15 cellular contexts compared by ENCODE assay signal in the genomic region with DNA sequence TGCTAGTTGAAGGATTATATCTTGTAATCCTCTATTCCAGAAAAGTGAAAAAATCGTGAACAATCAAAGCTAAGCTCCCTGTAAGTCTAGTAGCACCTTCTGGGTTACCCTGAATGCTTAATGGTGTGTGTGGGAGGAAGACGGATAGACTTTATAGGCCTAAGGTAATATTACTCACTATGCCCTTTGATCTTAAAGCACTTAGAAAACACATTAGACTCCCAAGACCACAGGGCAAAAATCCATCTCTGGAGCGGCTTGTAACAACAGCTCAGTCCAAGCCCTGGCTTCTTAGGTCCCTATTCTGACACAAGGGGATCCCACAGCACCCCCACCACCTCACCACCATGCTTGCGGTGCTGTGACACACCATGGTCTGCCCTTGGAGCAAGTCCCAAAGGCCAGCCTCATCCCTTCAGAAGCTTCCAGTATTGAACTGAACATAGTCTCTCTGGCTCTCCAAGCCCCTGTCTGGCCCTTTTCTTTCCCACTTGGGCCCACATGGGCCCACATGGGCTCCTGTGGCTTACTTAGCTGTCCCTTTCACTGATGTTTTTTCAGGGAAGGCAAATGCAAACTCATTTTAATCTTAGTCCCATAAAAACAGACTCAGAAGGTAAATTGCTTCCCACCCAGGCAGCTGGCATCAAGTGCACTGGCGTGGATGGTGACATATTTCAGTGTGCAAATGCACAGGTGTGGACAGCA. TPM values are rescaled to one million over a fixed set of nuclear protein-coding genes. Genes with fewer than 3 reads are reported as not detected.
DNase-seq lines count a peak whose midpoint lies in the region; ATAC-seq and TF ChIP-seq lines count a peak whose summit lies in the region.
"Had no signal": no experiment of that assay in that cellular context is flagged by ENCODE, and none has a peak within 500 bp of the region (broad histone marks: within the 10 kb centered on the region; RNA-seq: fewer than 3 reads in every experiment).

No MANE protein-coding gene starts in this region.

- POLR2A ChIA-PET in Panc1 (lab: Charles Lee), result interaction anchor here (0.6 to 0.7 kb wide), 2 partner anchors 13 to 64 kb away, joined by 4 to 5 read pairs; partner anchors contain the start of gene TAF8

- no peaks in the 10 kb centered on the region for H3K9me3 ChIP-seq in Panc1 (ENCODE audit: control insufficient read depth, insufficient read depth, low read depth, low read length)

- intact Hi-C loops in Panc1 (cut with micrococcal nuclease; ENCODE audit: unreplicated experiment), result no loop called here

- no peaks in the 10 kb centered on the region for H3K27me3 ChIP-seq in Panc1 (ENCODE audit: control insufficient read depth, insufficient read depth, low read length)
- H3K27me3 ChIP-seq: BLaER1 treated with 17β-estradiol and CSF1 and Interleukin-3, amounts not matched to agents 10 nM and 100 nM had no signal

- no peaks in the 10 kb centered on the region for H3K36me3 ChIP-seq in Panc1 (ENCODE audit: control insufficient read depth, insufficient read depth, low read length)
- H3K36me3 ChIP-seq: BLaER1 treated with 17β-estradiol and CSF1 and Interleukin-3, amounts not matched to agents 10 nM and 100 nM had no signal

- CTCF ChIA-PET in Panc1 (lab: Charles Lee), result no interaction called here

- BruUV-seq in Panc1 (replicated peaks; lab: Mats Ljungman, UMichigan), result no TSS peak

- DNase-seq in HFF-Myc (ENCODE audit: extremely low read depth, low read depth) (peak; percentile 38), Panc1 (ENCODE audit: low read depth, low spot score) (no peak), renal cortical epithelial cell (ENCODE audit: low read depth) (peak; percentile 99), dedifferentiated amniotic fluid mesenchymal stem cell (ENCODE audit: extremely low spot score) (no peak), KG1 (lab: John Stamatoyannopoulos, UW) (no peak), left lobe of liver (ENCODE audit: low spot score) (no peak)
- DNase-seq: aorta; kidney; naive thymus-derived CD4-positive, alpha-beta T cell; retina; RPMI8226; stimulated activated naive CD4-positive, alpha-beta T cell had no signal

- ATAC-seq in Panc1 (peak; percentile 39), esophagus mucosa (peak; percentile 64), left lobe of liver (no peak)
- ATAC-seq: naive thymus-derived CD4-positive, alpha-beta T cell had no signal

- TF ChIP-seq CTCF in HFF-Myc (IDR thresholded peaks at IDR 0.05; ENCODE audit: low read depth, low read length, missing control alignments) (no peak), Panc1 (IDR thresholded peaks at IDR 0.05) (no peak)

- peak overlapping the region; percentile 49 for H3K27ac ChIP-seq in Panc1 (ENCODE audit: low read length)
- H3K27ac ChIP-seq: BLaER1 treated with 17β-estradiol and CSF1 and Interleukin-3, amounts not matched to agents 10 nM and 100 nM had no signal

- H3K4me1 ChIP-seq in Panc1 (ENCODE audit: control insufficient read depth, insufficient read depth, low read length), result peaks cover 32% of the 10 kb centered on the region
- H3K4me1 ChIP-seq: BLaER1 treated with 17β-estradiol and CSF1 and Interleukin-3, amounts not matched to agents 10 nM and 100 nM had no signal

- in situ Hi-C loops in Panc1 (cut with HindIII; ENCODE audit: low pct_unique_long_range_greater_than_20kb, low sequenced_read_pairs), result no loop called here

- H3K4me3 ChIP-seq in HFF-Myc (replicated peaks; ENCODE audit: low read depth, low read length) (no peak overlapping the region), Panc1 (ENCODE audit: low read depth in 2 of 2, low read length in 2 of 2) (no peak overlapping the region)
- H3K4me3 ChIP-seq: BLaER1 treated with 17β-estradiol and CSF1 and Interleukin-3, amounts not matched to agents 10 nM and 100 nM had no signal

RNA-seq across cellular contexts. Expression of gene C6orf132, which starts 28.3 kb away (rescaled TPM):
- total RNA-seq in Panc1 (2021; ENCODE audit: unreplicated experiment) (12.9 TPM), esophagus mucosa (216 TPM), renal cortical epithelial cell (6.9 and 16.3 TPM in 2 replicates), left lobe of liver (0.38 TPM)
- polyA plus RNA-seq in Panc1 (2012; ENCODE audit: insufficient read length), result 11.4 TPM
- total RNA-seq: NCI-H460 had no signal
- polyA plus RNA-seq: naive thymus-derived CD4-positive, alpha-beta T cell had no signal

RNA-seq across cellular contexts. Expression of gene GUCA1A, which starts 59.1 kb away (rescaled TPM):
- not detected for total RNA-seq in Panc1 (2021; ENCODE audit: unreplicated experiment)
- polyA plus RNA-seq in Panc1 (2012; ENCODE audit: insufficient read length), result not detected
- not detected for total RNA-seq in esophagus mucosa
- total RNA-seq in renal cortical epithelial cell, result 0.05 TPM in 1 of 2 replicates, not detected in the other
- total RNA-seq in left lobe of liver, result not detected
- total RNA-seq: aorta; kidney; naive thymus-derived CD4-positive, alpha-beta T cell; NCI-H460 had no signal
- polyA plus RNA-seq: aorta; naive thymus-derived CD4-positive, alpha-beta T cell had no signal

Comparison
In these comparisons a context has a peak if more than half of its experiments do, and no peak if none do; other contexts are left out.
1. DNase-seq: peak in HFF-Myc (single experiment) and renal cortical epithelial cell (single experiment); none in Panc1 (single experiment), dedifferentiated amniotic fluid mesenchymal stem cell (single experiment), KG1 (single experiment) and left lobe of liver (single experiment).
2. RNA of gene C6orf132, which starts 28.3 kb away (total RNA-seq): 216 TPM in esophagus mucosa (single experiment); 12.9 TPM in Panc1 (single experiment), 6.9 to 16.3 TPM in renal cortical epithelial cell and 0.38 TPM in left lobe of liver (single experiment); every median in the first group is over 10 times any median in the second.